In genomic region chr4:58953575-58953974, GRCh38 we compare ENCODE assay signal across 35 cellular contexts.
"Had no signal": no experiment of that assay in that cellular context is flagged by ENCODE, and none has a peak within 500 bp of the region (broad histone marks: within the 10 kb centered on the region; RNA-seq: fewer than 3 reads in every experiment).

No MANE protein-coding gene starts in this region.

- H3K27ac ChIP-seq: KMS-11 had no signal

- H3K9me3 ChIP-seq: MG63 had no signal

- H3K4me2 ChIP-seq: KMS-11 had no signal

- H3K9ac ChIP-seq: KMS-11 had no signal

- DNase-seq: Karpas-422, Kasumi-1, KG1, MG63, MM.1S, MV-4-11, NCI-H1048, NCI-H1092, NCI-H1092 treated with DMSO at 0.1 percent for 48 hours, NCI-H1105, NCI-H1105 treated with DMSO at 0.1 percent for 48 hours, NCI-H1417, NCI-H1417 treated with DMSO at 0.1 percent for 48 hours, NCI-H1436, NCI-H1436 treated with DMSO at 0.1 percent for 48 hours, NCI-H146, NCI-H1694, NCI-H1694 treated with DMSO at 0.1 percent for 48 hours, NCI-H187, NCI-H187 treated with DMSO at 0.1 percent for 48 hours, NCI-H1930, NCI-H2029, NCI-H2029 treated with DMSO at 0.1 percent for 48 hours, NCI-H2081, NCI-H2081 treated with DMSO at 0.1 percent for 48 hours, NCI-H2171, NCI-H2171 treated with DMSO at 0.1 percent for 48 hours, NCI-H2227 treated with DMSO at 0.1 percent for 48 hours, NCI-H226, NCI-H345, NCI-H446, NCI-H446 treated with DMSO at 0.1 percent for 48 hours, NCI-H510A, NCI-H510A treated with DMSO at 0.1 percent for 48 hours had no signal

- H3K4me3 ChIP-seq: MG63 had no signal

- H3K36me3 ChIP-seq: MG63 had no signal
